ENCODE assay signal across 4 cellular contexts in genomic region chr13:95565758-95566157, GRCh38. TPM values are rescaled to one million over a fixed set of nuclear protein-coding genes. Genes with fewer than 3 reads are reported as not detected.
"Had no signal": no experiment of that assay in that cellular context is flagged by ENCODE, and none has a peak within 500 bp of the region (broad histone marks: within the 10 kb centered on the region; RNA-seq: fewer than 3 reads in every experiment).

No MANE protein-coding gene starts in this region.

RNA-seq across cellular contexts. Expression of gene CLDN10, which starts 13.2 kb away (rescaled TPM):
- total RNA-seq: thoracic aorta, transverse colon, ureter, vagina had no signal
